In the genomic region with DNA sequence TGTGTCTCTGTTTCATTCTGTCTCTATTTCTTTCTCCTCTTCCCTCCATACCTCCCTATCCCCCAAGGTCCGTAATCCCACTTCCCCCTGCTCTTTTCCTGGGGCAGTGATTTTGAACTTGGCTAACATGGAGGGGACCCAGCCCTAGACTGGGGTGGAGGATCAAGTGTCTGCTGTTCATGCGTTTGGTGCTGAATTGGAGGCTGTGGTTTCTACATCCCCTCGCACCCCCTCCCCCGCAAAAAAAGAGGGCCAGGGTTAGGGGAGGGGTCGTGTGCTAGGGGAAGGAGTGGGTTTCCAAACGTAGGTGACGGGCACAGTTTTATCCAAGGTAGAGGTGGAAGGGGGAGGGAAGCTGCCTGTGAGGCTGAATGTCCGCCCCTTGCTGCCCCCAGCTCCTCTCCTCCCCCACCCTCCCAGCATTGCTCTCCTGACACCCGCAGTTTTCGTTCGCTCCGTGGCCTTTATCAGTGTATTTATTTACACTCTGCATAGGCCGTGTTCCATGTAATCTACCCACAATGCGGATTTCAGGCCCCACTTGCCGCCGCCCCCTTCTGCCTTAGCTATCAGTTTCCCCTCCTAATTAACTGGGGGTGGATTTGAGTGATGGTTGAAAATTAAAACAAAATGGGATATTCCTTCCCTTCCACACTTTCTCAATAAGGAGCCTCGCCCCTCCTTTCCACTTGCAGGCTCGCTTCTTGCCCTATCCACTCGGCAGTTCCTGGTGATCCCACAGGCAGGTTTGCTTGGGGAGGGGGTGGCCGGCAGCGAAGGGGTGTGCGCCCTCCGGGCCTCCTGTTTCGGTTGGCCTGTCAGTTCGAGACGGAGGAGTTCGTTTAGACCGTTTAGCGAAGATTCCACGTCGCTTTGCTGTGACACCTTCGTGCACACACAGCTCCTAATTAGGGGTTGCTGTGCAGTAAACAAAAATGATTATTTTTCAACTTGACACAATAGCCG, we compare ENCODE assay signal across 1 cellular context.
TF ChIP-seq lines count a peak whose summit lies in the region.

No MANE protein-coding gene starts in this region.

TF ChIP-seq in WTC11, 78 proteins besides CTCF, POLR2A, EP300 and RAD21 (continued from another document):
- no peak for TF ChIP-seq ZNF121 (CRISPR knock-in tag; IDR thresholded peaks at IDR 0.05)
